ENCODE assay signal across 24 cellular contexts in the genomic region with DNA sequence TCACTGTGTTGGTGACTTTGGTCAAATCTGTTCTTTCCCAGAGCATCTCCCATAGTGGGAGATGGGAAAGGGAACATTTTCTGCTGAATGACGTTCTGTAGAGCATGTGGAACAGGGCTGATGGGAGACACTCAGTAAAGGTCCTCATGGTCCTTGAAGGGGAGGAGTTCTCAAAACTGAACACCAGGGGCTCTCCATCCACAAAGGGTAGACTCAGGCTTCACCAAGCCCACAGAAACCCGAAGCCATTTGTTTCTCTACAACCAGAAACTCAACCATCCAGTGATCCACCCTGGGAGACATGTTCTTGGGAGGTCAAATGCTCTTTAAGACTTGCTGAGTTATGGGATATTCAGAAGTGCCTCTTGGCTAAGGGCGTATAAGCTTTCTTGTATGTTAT.
DNase-seq lines count a peak whose midpoint lies in the region; ATAC-seq, FAIRE-seq and TF ChIP-seq lines count a peak whose summit lies in the region.
"Had no signal": no experiment of that assay in that cellular context is flagged by ENCODE, and none has a peak within 500 bp of the region (broad histone marks: within the 10 kb centered on the region; RNA-seq: fewer than 3 reads in every experiment).

No MANE protein-coding gene starts in this region.

- WGBS in HepG2 (ENCODE audit: low lambda C conversion rate), result 29% methylated on average over 3 of the region's 3 CpGs
- WGBS in right lobe of liver (ENCODE audit: insufficient coverage, low coverage, low lambda C conversion rate, missing lambda C conversion rate), result 75% methylated on average over 1 of the region's 3 CpGs

- CTCF ChIA-PET in HepG2 (lab: Yijun Ruan, JAX; ENCODE audit: low intra/inter-chr PET ratio, low total read pairs) (no interaction called here), OCI-LY7 (lab: Charles Lee; ENCODE audit: unreplicated experiment) (no interaction called here)

- H2AFZ ChIP-seq in HepG2 (ENCODE audit: low read length) (no peak overlapping the region), Karpas-422 (ENCODE audit: low read length) (no peak overlapping the region), OCI-LY7 (ENCODE audit: low read length) (no peak overlapping the region)
- H2AFZ ChIP-seq: GM23338 had no signal

- H3K27me3 ChIP-seq in HepG2 (ENCODE audit: control insufficient read depth in 1 of 2, insufficient read depth in 2 of 2, low read length in 2 of 2) (peaks cover 14 to 68% of the 10 kb centered on the region in 2 experiments), right lobe of liver (no peaks in the 10 kb centered on the region), Karpas-422 (ENCODE audit: low read length) (0 out of 2 replicates have a peak, but pooled peaks cover under 1% of the 10 kb centered on the region)
- H3K27me3 ChIP-seq: BLaER1 had no signal

- TF ChIP-seq RAD21 in HepG2 (CRISPR knock-in tag; IDR thresholded peaks at IDR 0.05), result no peak

- BruUV-seq in HepG2 (replicated peaks; lab: Mats Ljungman, UMichigan) (no TSS peak), OCI-LY7 (replicated peaks; lab: Mats Ljungman, UMichigan) (no TSS peak)

- H3K4me1 ChIP-seq in HepG2 (ENCODE audit: insufficient read depth, low read length) (peaks cover 14% of the 10 kb centered on the region), right lobe of liver (no peaks in the 10 kb centered on the region), Karpas-422 (ENCODE audit: low read length) (peaks cover 10% of the 10 kb centered on the region), OCI-LY7 (ENCODE audit: insufficient read depth, low read length, poor library complexity, severe bottlenecking) (peaks cover 11% of the 10 kb centered on the region)

- TF ChIP-seq EP300 in HepG2 (IDR thresholded peaks at IDR 0.05; ENCODE audit: low read depth in 2 of 2, low read length in 2 of 2) (no peak), HepG2 (CRISPR knock-in tag; IDR thresholded peaks at IDR 0.05; ENCODE audit: borderline replicate concordance) (no peak)

- H3K36me3 ChIP-seq in HepG2 (replicated peaks in 1 of 2; ENCODE audit: control insufficient read depth in 1 of 2, insufficient read depth in 2 of 2, low read length in 2 of 2), result no peaks in the 10 kb centered on the region
- H3K36me3 ChIP-seq in right lobe of liver, result no peaks in the 10 kb centered on the region
- H3K36me3 ChIP-seq in Karpas-422 (ENCODE audit: insufficient read depth, low read length), result no peaks in the 10 kb centered on the region
- H3K36me3 ChIP-seq in OCI-LY7 (ENCODE audit: insufficient read depth, low read length), result no peaks in the 10 kb centered on the region
- H3K36me3 ChIP-seq: BLaER1, SJCRH30 had no signal

- no peak for FAIRE-seq in HepG2 (lab: Jason Lieb, UNC)
- FAIRE-seq: A204.1, RCC 7860 had no signal

- no peak overlapping the region for H3K4me3 ChIP-seq in HepG2 (replicated peaks in 1 of 3; ENCODE audit: insufficient read depth in 1 of 3, low read depth in 2 of 3, low read length in 3 of 3)
- H3K4me3 ChIP-seq in right lobe of liver, result no peak overlapping the region
- no peak overlapping the region for H3K4me3 ChIP-seq in Karpas-422 (ENCODE audit: low read length)
- no peak overlapping the region for H3K4me3 ChIP-seq in OCI-LY7 (ENCODE audit: low read depth, low read length, poor library complexity, severe bottlenecking)
- H3K4me3 ChIP-seq: BLaER1, GM23338, SJCRH30 had no signal

- H3K4me2 ChIP-seq in HepG2 (ENCODE audit: low read depth, low read length), result no peak overlapping the region
- no peak overlapping the region for H3K4me2 ChIP-seq in Karpas-422 (ENCODE audit: low read depth, low read length, poor library complexity, severe bottlenecking)
- H3K4me2 ChIP-seq in OCI-LY7 (ENCODE audit: low read length), result no peak overlapping the region
- H3K4me2 ChIP-seq: BLaER1, GM23338 had no signal

- H4K20me1 ChIP-seq in HepG2 (ENCODE audit: insufficient read depth, low read length) (no peaks in the 10 kb centered on the region), Karpas-422 (ENCODE audit: insufficient read depth, low read depth, low read length) (no peaks in the 10 kb centered on the region; the same call in 1 of the 2 replicates), OCI-LY7 (ENCODE audit: insufficient read depth, low read length) (no peaks in the 10 kb centered on the region)
- H4K20me1 ChIP-seq: BLaER1 had no signal

- H3K9ac ChIP-seq in HepG2 (ENCODE audit: insufficient read depth, low read depth, low read length) (no peak overlapping the region), Karpas-422 (ENCODE audit: low read length) (no peak overlapping the region)
- H3K9ac ChIP-seq: BLaER1 had no signal

- TF ChIP-seq CTCF in HepG2 (CRISPR knock-in tag; IDR thresholded peaks at IDR 0.05) (no peak), right lobe of liver (IDR thresholded peaks at IDR 0.05) (no peak), OCI-LY7 (conservative IDR thresholded peaks at IDR 0.05; ENCODE audit: low read length) (0 out of 2 replicates have a peak, but pooled peaks have one; percentile 31)

- TF ChIP-seq POLR2A in HepG2 (IDR thresholded peaks at IDR 0.05; ENCODE audit: insufficient read depth in 1 of 2, low read depth in 2 of 2, low read length in 2 of 2), result no peak
- no peak for TF ChIP-seq POLR2A in right lobe of liver (IDR thresholded peaks at IDR 0.05)

- H3K9me2 ChIP-seq in Karpas-422 (replicated peaks; ENCODE audit: insufficient read depth, low read length) (no peaks in the 10 kb centered on the region), OCI-LY7 (ENCODE audit: insufficient read depth, low read length) (no peaks in the 10 kb centered on the region)

- intact Hi-C loops in HepG2 (cut with micrococcal nuclease; ENCODE audit: unreplicated experiment) (no loop called here), right lobe of liver (cut with DNase I) (no loop called here), OCI-LY7 (cut with micrococcal nuclease; ENCODE audit: unreplicated experiment) (no loop called here)

- in situ Hi-C loops in HepG2 (cut with HindIII; ENCODE audit: extremely low pct_ligation_motif_present, low pct_unique_long_range_greater_than_20kb), result no loop called here

- H3K9me3 ChIP-seq in HepG2 (ENCODE audit: low read length), result no peaks in the 10 kb centered on the region
- no peaks in the 10 kb centered on the region for H3K9me3 ChIP-seq in right lobe of liver
- no peaks in the 10 kb centered on the region for H3K9me3 ChIP-seq in Karpas-422 (ENCODE audit: low read length)
- H3K9me3 ChIP-seq in OCI-LY7 (ENCODE audit: low read length), result no peaks in the 10 kb centered on the region
- H3K9me3 ChIP-seq: BLaER1, SJCRH30 had no signal

- POLR2A ChIA-PET in HepG2 (lab: Yijun Ruan, JAX) (no interaction called here), OCI-LY7 (lab: Charles Lee) (no interaction called here)

- no peak for DNase-seq in HepG2 (ENCODE audit: low spot score)
- no peak for DNase-seq in right lobe of liver
- peak; percentile 50 for DNase-seq in Karpas-422
- DNase-seq in OCI-LY7 (ENCODE audit: low spot score), result no peak
- no peak for DNase-seq in hepatic stellate cell (ENCODE audit: low spot score)
- no peak for DNase-seq in HK-2 (ENCODE audit: unreplicated experiment)
- DNase-seq in middle frontal gyrus (ENCODE audit: extremely low spot score, low spot score), result no peak
- DNase-seq: CD4-positive, CD25-positive, alpha-beta regulatory T cell; DMS153; HCEC 1CT; Kasumi-1; NCI-H1417; NCI-H1694 treated with DMSO at 0.1 percent for 48 hours; NCI-H2081; NCI-H2171; NCI-H226; NCI-H510A; NCI-H69; SJCRH30 had no signal

- peak; percentile 20; the same call in 1 of the 3 replicates for ATAC-seq in HepG2
- no peak for ATAC-seq in right lobe of liver
- ATAC-seq: GM23338, SK-N-SH treated with all-trans-retinoic acid at 6 μM for 48 hours had no signal

- no peak overlapping the region for H3K27ac ChIP-seq in HepG2 (ENCODE audit: extremely low read length, insufficient read depth, low read length)
- no peak overlapping the region for H3K27ac ChIP-seq in right lobe of liver
- H3K27ac ChIP-seq in Karpas-422 (ENCODE audit: low read length), result no peak overlapping the region
- H3K27ac ChIP-seq in OCI-LY7 (ENCODE audit: low read depth, low read length, poor library complexity, severe bottlenecking), result no peak overlapping the region
- H3K27ac ChIP-seq: BLaER1, SJCRH30 had no signal

- H3K79me2 ChIP-seq in HepG2 (ENCODE audit: insufficient read depth, low read length), result no peaks in the 10 kb centered on the region
- no peaks in the 10 kb centered on the region for H3K79me2 ChIP-seq in Karpas-422 (ENCODE audit: low read length)
- H3K79me2 ChIP-seq in OCI-LY7 (ENCODE audit: insufficient read depth, low read depth, low read length), result no peaks in the 10 kb centered on the region

TF ChIP-seq in HepG2, 621 proteins besides CTCF, POLR2A, EP300 and RAD21 (continues in another document):
- TF ChIP-seq ZNF704 (CRISPR knock-in tag; IDR thresholded peaks at IDR 0.05; ENCODE audit: borderline replicate concordance) (no peak), SRSF9 (IDR thresholded peaks at IDR 0.05; ENCODE audit: borderline replicate concordance, insufficient read depth, low read depth, low read length, poor library complexity, severe bottlenecking) (no peak), ERF (CRISPR knock-in tag; IDR thresholded peaks at IDR 0.05) (no peak), PHB2 (IDR thresholded peaks at IDR 0.05; ENCODE audit: partially characterized antibody) (no peak), DPF2 (CRISPR knock-in tag; IDR thresholded peaks at IDR 0.05; ENCODE audit: borderline replicate concordance, low read depth) (no peak)
- TF ChIP-seq, protein P1, sequence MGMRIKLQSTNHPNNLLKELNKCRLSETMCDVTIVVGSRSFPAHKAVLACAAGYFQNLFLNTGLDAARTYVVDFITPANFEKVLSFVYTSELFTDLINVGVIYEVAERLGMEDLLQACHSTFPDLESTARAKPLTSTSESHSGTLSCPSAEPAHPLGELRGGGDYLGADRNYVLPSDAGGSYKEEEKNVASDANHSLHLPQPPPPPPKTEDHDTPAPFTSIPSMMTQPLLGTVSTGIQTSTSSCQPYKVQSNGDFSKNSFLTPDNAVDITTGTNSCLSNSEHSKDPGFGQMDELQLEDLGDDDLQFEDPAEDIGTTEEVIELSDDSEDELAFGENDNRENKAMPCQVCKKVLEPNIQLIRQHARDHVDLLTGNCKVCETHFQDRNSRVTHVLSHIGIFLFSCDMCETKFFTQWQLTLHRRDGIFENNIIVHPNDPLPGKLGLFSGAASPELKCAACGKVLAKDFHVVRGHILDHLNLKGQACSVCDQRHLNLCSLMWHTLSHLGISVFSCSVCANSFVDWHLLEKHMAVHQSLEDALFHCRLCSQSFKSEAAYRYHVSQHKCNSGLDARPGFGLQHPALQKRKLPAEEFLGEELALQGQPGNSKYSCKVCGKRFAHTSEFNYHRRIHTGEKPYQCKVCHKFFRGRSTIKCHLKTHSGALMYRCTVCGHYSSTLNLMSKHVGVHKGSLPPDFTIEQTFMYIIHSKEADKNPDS (CRISPR knock-in tag; IDR thresholded peaks at IDR 0.05), result no peak
